In genomic region chr16:81994485-81994884, GRCh38 we compare ENCODE assay signal across 15 cellular contexts. TPM values are rescaled to one million over a fixed set of nuclear protein-coding genes. Genes with fewer than 3 reads are reported as not detected.
DNase-seq lines count a peak whose midpoint lies in the region; ATAC-seq and TF ChIP-seq lines count a peak whose summit lies in the region.
"Had no signal": no experiment of that assay in that cellular context is flagged by ENCODE, and none has a peak within 500 bp of the region (broad histone marks: within the 10 kb centered on the region; RNA-seq: fewer than 3 reads in every experiment).

No MANE protein-coding gene starts in this region.

- H3K9me3 ChIP-seq in Caco-2 (no peaks in the 10 kb centered on the region), Panc1 (ENCODE audit: control insufficient read depth, insufficient read depth, low read depth, low read length) (no peaks in the 10 kb centered on the region), smooth muscle cell (replicated peaks; ENCODE audit: low read depth) (no peaks in the 10 kb centered on the region)
- H3K9me3 ChIP-seq: right atrium auricular region, suprapubic skin had no signal

- intact Hi-C loops in Caco-2 (cut with micrococcal nuclease; ENCODE audit: unreplicated experiment): no loop called here
- intact Hi-C loops in Panc1 (cut with micrococcal nuclease; ENCODE audit: unreplicated experiment): no loop called here
- intact Hi-C loops in Right ventricle myocardium superior (cut with DNase I): no loop called here

- no peak for ATAC-seq in Panc1
- no peak for ATAC-seq in Right ventricle myocardium superior (ENCODE audit: poor library complexity)
- ATAC-seq in GM21515 (IDR thresholded peaks at IDR 0.05; ENCODE audit: unreplicated experiment): no peak

- peaks cover 9% of the 10 kb centered on the region for H3F3A ChIP-seq in smooth muscle cell (ENCODE audit: low read depth)

- no peaks in the 10 kb centered on the region for H3K27me3 Mint-ChIP-seq in Caco-2 (ENCODE audit: insufficient read depth, unreplicated experiment)
- H3K27me3 Mint-ChIP-seq: naive B cell had no signal

- no peaks in the 10 kb centered on the region for H3K36me3 Mint-ChIP-seq in Caco-2 (ENCODE audit: insufficient read depth, unreplicated experiment)

- H4K20me1 ChIP-seq in smooth muscle cell (ENCODE audit: low read depth): no peaks in the 10 kb centered on the region

- H3K4me2 ChIP-seq in smooth muscle cell: no peak overlapping the region

- POLR2A ChIA-PET in Caco-2 (lab: Charles Lee): no interaction called here
- POLR2A ChIA-PET in Panc1 (lab: Charles Lee): no interaction called here

- in situ Hi-C loops in GM13977 (cut with MboI; ENCODE audit: low pct_unique_long_range_greater_than_20kb, low sequenced_read_pairs, unreplicated experiment): no loop called here
- in situ Hi-C loops in Panc1 (cut with HindIII; ENCODE audit: low pct_unique_long_range_greater_than_20kb, low sequenced_read_pairs): no loop called here

- no peaks in the 10 kb centered on the region for H3K9me3 Mint-ChIP-seq in Caco-2 (ENCODE audit: unreplicated experiment)
- H3K9me3 Mint-ChIP-seq: naive B cell had no signal

- WGBS in smooth muscle cell (ENCODE audit: low lambda C conversion rate): 90% methylated on average over 5 of the region's 5 CpGs

- no peak overlapping the region for H3K27ac ChIP-seq in Panc1 (ENCODE audit: low read length)
- H3K27ac ChIP-seq in smooth muscle cell (ENCODE audit: low read depth): no peak overlapping the region
- H3K27ac ChIP-seq: right atrium auricular region, suprapubic skin had no signal

- H3K36me3 ChIP-seq in Caco-2 (ENCODE audit: control insufficient read depth, insufficient read depth, low read length): no peaks in the 10 kb centered on the region
- H3K36me3 ChIP-seq in Panc1 (ENCODE audit: control insufficient read depth, insufficient read depth, low read length): no peaks in the 10 kb centered on the region
- H3K36me3 ChIP-seq in smooth muscle cell (ENCODE audit: low read depth): no peaks in the 10 kb centered on the region
- H3K36me3 ChIP-seq: right atrium auricular region had no signal

- no peak overlapping the region for H3K9ac ChIP-seq in smooth muscle cell (ENCODE audit: low read depth)

- H3K4me3 ChIP-seq in Caco-2 (ENCODE audit: low read depth, low read length) (no peak overlapping the region), Panc1 (ENCODE audit: low read depth in 2 of 2, low read length in 2 of 2) (no peak overlapping the region), smooth muscle cell (no peak overlapping the region)
- H3K4me3 ChIP-seq: right atrium auricular region, suprapubic skin had no signal

- H3K27me3 ChIP-seq in Caco-2 (replicated peaks; ENCODE audit: control insufficient read depth, insufficient read depth, low read length) (no peaks in the 10 kb centered on the region), Panc1 (ENCODE audit: control insufficient read depth, insufficient read depth, low read length) (no peaks in the 10 kb centered on the region), smooth muscle cell (ENCODE audit: low read depth) (no peaks in the 10 kb centered on the region)
- H3K27me3 ChIP-seq: right atrium auricular region, suprapubic skin had no signal

- H3K4me1 Mint-ChIP-seq in Caco-2 (ENCODE audit: low read depth, unreplicated experiment): peaks cover 30% of the 10 kb centered on the region
- H3K4me1 Mint-ChIP-seq: naive B cell had no signal

- no peaks in the 10 kb centered on the region for H3K79me2 ChIP-seq in smooth muscle cell (ENCODE audit: low read depth)

- no TSS peak for BruUV-seq in Caco-2 (replicated peaks; lab: Mats Ljungman, UMichigan)
- no TSS peak for BruUV-seq in Panc1 (replicated peaks; lab: Mats Ljungman, UMichigan)

- H3K4me1 ChIP-seq in Caco-2 (peaks cover 36% of the 10 kb centered on the region), Panc1 (ENCODE audit: control insufficient read depth, insufficient read depth, low read length) (0 out of 2 replicates have a peak, but pooled peaks cover 2% of the 10 kb centered on the region), smooth muscle cell (ENCODE audit: low read depth) (peaks cover 11% of the 10 kb centered on the region)

- DNase-seq in Caco-2: no peak
- no peak for DNase-seq in GM13977 (ENCODE audit: low spot score)
- no peak for DNase-seq in Panc1 (ENCODE audit: low read depth, low spot score)
- DNase-seq in germinal center (ENCODE audit: low spot score): peak; percentile 44
- DNase-seq in stimulated activated CD4-positive, alpha-beta T cell treated with anti-CD3 and anti-CD28 coated beads, Interleukin-2, amount 100 ng/mL, for 48 hours: no peak
- no peak for DNase-seq in smooth muscle cell (lab: John Stamatoyannopoulos, UW; ENCODE audit: unreplicated experiment)
- DNase-seq in Right ventricle myocardium superior: no peak
- DNase-seq: activated CD4-positive, alpha-beta T cell treated with anti-CD3 and anti-CD28 coated beads, Interleukin-2, amount 50 U/mL, for 1 hour; naive B cell; NCI-H1417; NCI-H524 treated with DMSO at 0.1 percent for 48 hours; SW 1271 had no signal

- H2AFZ ChIP-seq in smooth muscle cell (ENCODE audit: low read depth): no peak overlapping the region

- CTCF ChIA-PET in Caco-2 (lab: Charles Lee) (interaction anchor here (0.6 kb wide), 1 partner anchor 67 kb away, joined by 3 read pairs; no protein-coding TSS in a partner anchor), Panc1 (lab: Charles Lee) (no interaction called here)

- no peak overlapping the region for H3K4me3 Mint-ChIP-seq in Caco-2 (ENCODE audit: unreplicated experiment)

- peak; percentile 28 to 32 for TF ChIP-seq CTCF in Caco-2 (IDR thresholded peaks at IDR 0.05; ENCODE audit: insufficient read depth in 1 of 2, low read depth in 1 of 2, low read length in 1 of 2, severe bottlenecking in 1 of 2, unreplicated experiment in 1 of 2)
- peak; percentile 29 for TF ChIP-seq CTCF in GM13977 (IDR thresholded peaks at IDR 0.05; ENCODE audit: extremely low read depth, insufficient read depth, missing control alignments)
- TF ChIP-seq CTCF in Panc1 (IDR thresholded peaks at IDR 0.05): peak; percentile 38
- TF ChIP-seq CTCF in smooth muscle cell (IDR thresholded peaks at IDR 0.05; ENCODE audit: borderline replicate concordance, insufficient read depth, poor library complexity, severe bottlenecking): no peak

- H3K27ac Mint-ChIP-seq in Caco-2 (ENCODE audit: unreplicated experiment): no peak overlapping the region

RNA-seq across cellular contexts. Expression of gene SDR42E1, which starts 16.8 kb away (rescaled TPM):
- total RNA-seq in Caco-2 (2022) (5.3 and 7.5 TPM in 2 replicates), Panc1 (2021; ENCODE audit: unreplicated experiment) (0.33 TPM), smooth muscle cell (not detected in 2 replicates), Right ventricle myocardium superior (0.73 TPM)
- 0.75 TPM for polyA plus RNA-seq in Panc1 (2012; ENCODE audit: insufficient read length)
- polyA plus RNA-seq in smooth muscle cell: not detected in 2 replicates

RNA-seq across cellular contexts. Expression of gene HSD17B2, which starts 40.6 kb away (rescaled TPM):
- total RNA-seq in Caco-2 (2022) (5.1 and 5.2 TPM in 2 replicates), Panc1 (2021; ENCODE audit: unreplicated experiment) (0.41 TPM), smooth muscle cell (20.5 and 21.8 TPM in 2 replicates), Right ventricle myocardium superior (not detected)
- 0.65 TPM for polyA plus RNA-seq in Panc1 (2012; ENCODE audit: insufficient read length)
- polyA plus RNA-seq in smooth muscle cell: 21.9 and 33.9 TPM in 2 replicates
- total RNA-seq: right atrium auricular region had no signal
